Comparison of ENCODE assay signal across 9 cellular contexts in genomic region chr11:77082838-77083552, GRCh38. TPM values are rescaled to one million over a fixed set of nuclear protein-coding genes. Genes with fewer than 3 reads are reported as not detected.
DNase-seq lines count a peak whose midpoint lies in the region; ATAC-seq and TF ChIP-seq lines count a peak whose summit lies in the region.
"Had no signal": no experiment of that assay in that cellular context is flagged by ENCODE, and none has a peak within 500 bp of the region (broad histone marks: within the 10 kb centered on the region; RNA-seq: fewer than 3 reads in every experiment).

No MANE protein-coding gene starts in this region.

- H3K9ac ChIP-seq in mesenchymal stem cell (ENCODE audit: low read length) = peak overlapping the region; percentile 72

- no peaks in the 10 kb centered on the region for H3K27me3 Mint-ChIP-seq in progenitor cell of endocrine pancreas

- no peak overlapping the region for H2BK5ac ChIP-seq in mesenchymal stem cell (ENCODE audit: low read depth, low read length, poor library complexity, severe bottlenecking)

- no peak overlapping the region for H2AK5ac ChIP-seq in mesenchymal stem cell (ENCODE audit: low read length, severe bottlenecking)

- H3K9me3 ChIP-seq in RWPE2 (ENCODE audit: severe bottlenecking) = no peaks in the 10 kb centered on the region
- peaks cover 3% of the 10 kb centered on the region for H3K9me3 ChIP-seq in mesenchymal stem cell (ENCODE audit: control insufficient read depth, low read length)
- no peaks in the 10 kb centered on the region for H3K9me3 ChIP-seq in tibial artery

- H4K91ac ChIP-seq in mesenchymal stem cell (ENCODE audit: low read length) = peak overlapping the region; percentile 90

- H2AFZ ChIP-seq in mesenchymal stem cell (ENCODE audit: low read depth, low read length) = no peak overlapping the region

- H3K4me3 ChIP-seq in RWPE2 (ENCODE audit: severe bottlenecking) (no peak overlapping the region), mesenchymal stem cell (ENCODE audit: insufficient read depth in 1 of 2, low read depth in 1 of 2, low read length in 2 of 2) (peak overlapping the region in 1 of 2 experiments; percentile 18), tibial artery (no peak overlapping the region)

- H3K27me3 ChIP-seq in RWPE2 (ENCODE audit: insufficient read depth, poor library complexity, severe bottlenecking) (no peaks in the 10 kb centered on the region), mesenchymal stem cell (ENCODE audit: control insufficient read depth in 1 of 2, insufficient read depth in 1 of 2, low read length in 2 of 2) (no peaks in the 10 kb centered on the region), tibial artery (no peaks in the 10 kb centered on the region)

- H3K36me3 Mint-ChIP-seq in progenitor cell of endocrine pancreas (ENCODE audit: insufficient read depth) = peaks cover 2% of the 10 kb centered on the region
- H3K36me3 Mint-ChIP-seq: IgD-negative memory B cell had no signal

- DNase-seq in RWPE2 (ENCODE audit: low spot score) = peak; percentile 49
- DNase-seq in amniotic epithelial cell (ENCODE audit: low read depth) = peak; percentile 25
- DNase-seq in mesenchymal stem cell = peak; percentile 55
- peak; percentile 71 for DNase-seq in tibial artery
- no peak for DNase-seq in DMS153 treated with DMSO at 0.1 percent for 48 hours (lab: John Stamatoyannopoulos, UW; ENCODE audit: unreplicated experiment)
- DNase-seq in GDM1 (lab: John Stamatoyannopoulos, UW) = no peak
- DNase-seq in NK-92 (lab: John Stamatoyannopoulos, UW; ENCODE audit: unreplicated experiment) = no peak
- DNase-seq in progenitor cell of endocrine pancreas (ENCODE audit: low spot score, unreplicated experiment) = no peak

- H2BK12ac ChIP-seq in mesenchymal stem cell (ENCODE audit: low read length in 2 of 2) = peak overlapping the region in 1 of 2 experiments; percentile 40

- no peak overlapping the region for H2BK15ac ChIP-seq in mesenchymal stem cell (ENCODE audit: low read depth, poor library complexity, severe bottlenecking)

- H3K79me1 ChIP-seq in mesenchymal stem cell (replicated peaks; ENCODE audit: low read length, poor library complexity, severe bottlenecking) = peaks cover 30% of the 10 kb centered on the region

- H4K8ac ChIP-seq in mesenchymal stem cell (ENCODE audit: low read length) = peak overlapping the region; percentile 98

- H3K4me2 ChIP-seq in mesenchymal stem cell (ENCODE audit: low read length, poor library complexity, severe bottlenecking) = no peak overlapping the region

- peaks cover 13% of the 10 kb centered on the region for H3K9me3 Mint-ChIP-seq in progenitor cell of endocrine pancreas (ENCODE audit: low read depth)

- H3K27ac ChIP-seq in RWPE2 (ENCODE audit: poor library complexity, severe bottlenecking) (no peak overlapping the region), mesenchymal stem cell (ENCODE audit: low read length, poor library complexity, severe bottlenecking) (no peak overlapping the region), tibial artery (peak overlapping the region in 1 of 2 donors; percentile 35)

- H3K4me3 Mint-ChIP-seq in progenitor cell of endocrine pancreas (ENCODE audit: low read depth) = no peak overlapping the region
- H3K4me3 Mint-ChIP-seq: IgD-negative memory B cell had no signal

- no peak overlapping the region for H2BK120ac ChIP-seq in mesenchymal stem cell (ENCODE audit: low read depth, low read length)

- intact Hi-C loops in tibial artery (cut with DNase I; ENCODE audit: low total_unique reads) = no loop called here

- peak overlapping the region in 1 of 2 experiments; percentile 81 for H3K14ac ChIP-seq in mesenchymal stem cell (ENCODE audit: low read length in 2 of 2)

- peak overlapping the region; percentile 56 to 92 for H3K4ac ChIP-seq in mesenchymal stem cell (ENCODE audit: low read depth in 1 of 2, low read length in 2 of 2)

- peak overlapping the region; percentile 40 to 85 for H3K18ac ChIP-seq in mesenchymal stem cell (ENCODE audit: low read depth in 1 of 2, low read length in 2 of 2)

- H3K36me3 ChIP-seq in RWPE2 (ENCODE audit: low read depth) = no peaks in the 10 kb centered on the region
- H3K36me3 ChIP-seq in mesenchymal stem cell (ENCODE audit: control insufficient read depth in 1 of 2, insufficient read depth in 2 of 2, low read depth in 1 of 2, low read length in 2 of 2) = peaks cover 23 to 48% of the 10 kb centered on the region in 2 experiments
- H3K36me3 ChIP-seq in tibial artery = no peaks in the 10 kb centered on the region

- H3K27ac Mint-ChIP-seq in progenitor cell of endocrine pancreas = no peak overlapping the region

- H3K4me1 ChIP-seq in RWPE2 (ENCODE audit: insufficient read depth, poor library complexity, severe bottlenecking) (no peaks in the 10 kb centered on the region), mesenchymal stem cell (ENCODE audit: control insufficient read depth, insufficient read depth, low read depth, low read length) (peaks cover 14% of the 10 kb centered on the region), tibial artery (peaks cover 0 to 10% (median 5%) of the 10 kb centered on the region in 4 donors)

- peak overlapping the region in 1 of 2 experiments; percentile 10 for H3K23ac ChIP-seq in mesenchymal stem cell (ENCODE audit: low read length in 2 of 2)

- 70% methylated on average over 13 of the region's 14 CpGs for WGBS in mesenchymal stem cell

- peaks cover 2% of the 10 kb centered on the region for H3K4me1 Mint-ChIP-seq in progenitor cell of endocrine pancreas (ENCODE audit: low read depth)
- H3K4me1 Mint-ChIP-seq: IgD-negative memory B cell had no signal

- TF ChIP-seq CTCF in RWPE2 (IDR thresholded peaks at IDR 0.05; ENCODE audit: poor library complexity, severe bottlenecking) (no peak), tibial artery (IDR thresholded peaks at IDR 0.05) (no peak), progenitor cell of endocrine pancreas (IDR thresholded peaks at IDR 0.05; ENCODE audit: unreplicated experiment) (no peak)

- ATAC-seq in RWPE2 (ENCODE audit: low read depth) = no peak

RNA-seq across cellular contexts. Expression of gene CAPN5, which starts 16.2 kb away (rescaled TPM):
- polyA plus RNA-seq in mesenchymal stem cell (2013, experiment 1 of 2) = 26.0 TPM
- polyA plus RNA-seq in mesenchymal stem cell (2013, experiment 2 of 2) = 25.0 TPM
- total RNA-seq in progenitor cell of endocrine pancreas = 9.5 and 10.9 TPM in 2 replicates

RNA-seq across cellular contexts. Expression of gene OMP, which starts 19.6 kb away (rescaled TPM):
- polyA plus RNA-seq in mesenchymal stem cell (2013, experiment 1 of 2) = 0.19 TPM
- not detected for polyA plus RNA-seq in mesenchymal stem cell (2013, experiment 2 of 2)
- not detected in 2 replicates for total RNA-seq in progenitor cell of endocrine pancreas
- polyA plus RNA-seq: IgD-negative memory B cell had no signal

RNA-seq across cellular contexts. Expression of gene MYO7A, which starts 45.1 kb away (rescaled TPM):
- polyA plus RNA-seq in mesenchymal stem cell (2013, experiment 1 of 2) = 0.04 TPM
- 0.03 TPM for polyA plus RNA-seq in mesenchymal stem cell (2013, experiment 2 of 2)
- 5.3 and 5.7 TPM in 2 replicates for total RNA-seq in progenitor cell of endocrine pancreas
- polyA plus RNA-seq: IgD-negative memory B cell had no signal

RNA-seq across cellular contexts. Expression of gene B3GNT6, which starts 48.8 kb away (rescaled TPM):
- not detected for polyA plus RNA-seq in mesenchymal stem cell (2013, experiment 1 of 2)
- polyA plus RNA-seq in mesenchymal stem cell (2013, experiment 2 of 2) = not detected
- total RNA-seq in progenitor cell of endocrine pancreas = not detected in 2 replicates
- polyA plus RNA-seq: IgD-negative memory B cell had no signal

Comparison
In these comparisons a context has a peak if more than half of its experiments do, and no peak if none do; other contexts are left out.
1. DNase-seq: peak in RWPE2 (single experiment), amniotic epithelial cell (single experiment), mesenchymal stem cell (single experiment) and tibial artery (2 of 2); none in DMS153 treated with DMSO at 0.1 percent for 48 hours (single experiment), GDM1 (single experiment), NK-92 (single experiment) and progenitor cell of endocrine pancreas (single experiment).